Comparison of ENCODE assay signal across 14 cellular contexts in genomic region chr9:89281106-89281505, GRCh38. TPM values are rescaled to one million over a fixed set of nuclear protein-coding genes. Genes with fewer than 3 reads are reported as not detected.
DNase-seq lines count a peak whose midpoint lies in the region; ATAC-seq and TF ChIP-seq lines count a peak whose summit lies in the region.
"Had no signal": no experiment of that assay in that cellular context is flagged by ENCODE, and none has a peak within 500 bp of the region (broad histone marks: within the 10 kb centered on the region; RNA-seq: fewer than 3 reads in every experiment).

No MANE protein-coding gene starts in this region.

- H3K4me3 ChIP-seq in AG10803 (ENCODE audit: low read length): no peak overlapping the region
- no peak overlapping the region for H3K4me3 ChIP-seq in fibroblast of mammary gland (ENCODE audit: control insufficient read depth, low read depth, low read length)
- peak overlapping the region; percentile 19 for H3K4me3 ChIP-seq in parathyroid adenoma (ENCODE audit: low read depth, low read length)
- H3K4me3 ChIP-seq: A549 had no signal

- H3K9ac ChIP-seq in parathyroid adenoma: no peak overlapping the region

- peak overlapping the region; percentile 47 for H3K4me2 ChIP-seq in parathyroid adenoma (ENCODE audit: low read length)
- H3K4me2 ChIP-seq: A549 had no signal

- peak overlapping the region; percentile 29 for H2AFZ ChIP-seq in parathyroid adenoma

- H3K9me3 ChIP-seq in parathyroid adenoma (ENCODE audit: control insufficient read depth, low read length): no peaks in the 10 kb centered on the region
- H3K9me3 ChIP-seq: A549 had no signal

- no peaks in the 10 kb centered on the region for H3K36me3 ChIP-seq in parathyroid adenoma (ENCODE audit: control insufficient read depth, insufficient read depth, low read length)

- TF ChIP-seq CTCF in AG10803 (conservative IDR thresholded peaks at IDR 0.05; ENCODE audit: low read length) (no peak), fibroblast of mammary gland (conservative IDR thresholded peaks at IDR 0.05; ENCODE audit: control insufficient read depth, insufficient read depth, low read depth, low read length) (no peak), parathyroid adenoma (IDR thresholded peaks at IDR 0.05) (no peak)

- ATAC-seq in GM18907 (IDR thresholded peaks at IDR 0.05; ENCODE audit: unreplicated experiment) (no peak), Right ventricle myocardium inferior (no peak)
- ATAC-seq: CD8-positive, alpha-beta T cell had no signal

- peak overlapping the region; percentile 70 for H3K27ac ChIP-seq in parathyroid adenoma
- H3K27ac ChIP-seq: A549 had no signal

- no peaks in the 10 kb centered on the region for H3K79me2 ChIP-seq in parathyroid adenoma

- peak; percentile 29 for DNase-seq in AG10803 (ENCODE audit: low read depth)
- peak; percentile 28 for DNase-seq in EH (ENCODE audit: low read depth)
- DNase-seq in fibroblast of mammary gland (ENCODE audit: low read depth): peak; percentile 60
- DNase-seq in Right ventricle myocardium inferior (ENCODE audit: missing footprints): no peak
- DNase-seq: CD8-positive, alpha-beta T cell; COR-L47; DMS153; DMS79 treated with DMSO at 0.1 percent for 48 hours; GDM1; HCEC 1CT; HFFc6 had no signal

- intact Hi-C loops in Right ventricle myocardium inferior (cut with DNase I): no loop called here

- H3K4me1 ChIP-seq in parathyroid adenoma: peaks cover 10% of the 10 kb centered on the region
- H3K4me1 ChIP-seq: A549 had no signal

- no peaks in the 10 kb centered on the region for H3K27me3 ChIP-seq in parathyroid adenoma (ENCODE audit: control insufficient read depth, insufficient read depth, low read length)

RNA-seq across cellular contexts. Expression of gene CKS2, which starts 29.9 kb away (rescaled TPM):
- 9.7 TPM for total RNA-seq in Right ventricle myocardium inferior

RNA-seq across cellular contexts. Expression of gene SECISBP2, which starts 37.2 kb away (rescaled TPM):
- total RNA-seq in Right ventricle myocardium inferior: 16.4 TPM
